ENCODE assay signal across 21 cellular contexts in genomic region chr5:45109636-45110035, GRCh38.
"Had no signal": no experiment of that assay in that cellular context is flagged by ENCODE, and none has a peak within 500 bp of the region (broad histone marks: within the 10 kb centered on the region; RNA-seq: fewer than 3 reads in every experiment).

No MANE protein-coding gene starts in this region.

- ATAC-seq: activated CD8-positive, alpha-beta T cell treated with anti-CD3 and anti-CD28 coated beads, Interleukin-2, amount 10 ng/mL, durations not matched to agents 7 days and 5 days; PC-3 had no signal

- H3K36me3 ChIP-seq: breast epithelium had no signal

- H3K36me3 Mint-ChIP-seq: activated naive CD4-positive, alpha-beta T cell treated with anti-CD3 and anti-CD28 coated beads, Interleukin-2, amount 50 U/mL, for 24 hours had no signal

- H3K4me3 ChIP-seq: breast epithelium had no signal

- H3K9me3 Mint-ChIP-seq: activated naive CD4-positive, alpha-beta T cell treated with anti-CD3 and anti-CD28 coated beads, Interleukin-2, amount 50 U/mL, for 24 hours had no signal

- H3K9me3 ChIP-seq: breast epithelium had no signal

- H3K4me1 Mint-ChIP-seq: activated naive CD4-positive, alpha-beta T cell treated with anti-CD3 and anti-CD28 coated beads, Interleukin-2, amount 50 U/mL, for 24 hours had no signal

- H3K27ac ChIP-seq: breast epithelium had no signal

- H3K4me3 Mint-ChIP-seq: activated CD8-positive, alpha-beta T cell treated with anti-CD3 and anti-CD28 coated beads, Interleukin-2, amount 10 ng/mL, durations not matched to agents 7 days and 5 days; activated naive CD4-positive, alpha-beta T cell treated with anti-CD3 and anti-CD28 coated beads, Interleukin-2, amount 50 U/mL, for 24 hours; T-helper 1 cell treated with Interleukin-12 subunit alpha and Interleukin-12 subunit beta and Interleukin-4 antibody, amounts not matched to agents 30 μg/mL and 1 μg/mL, for 36 hours had no signal

- H3K27ac Mint-ChIP-seq: activated CD8-positive, alpha-beta T cell treated with anti-CD3 and anti-CD28 coated beads, Interleukin-2, amount 10 ng/mL, durations not matched to agents 7 days and 5 days; activated naive CD4-positive, alpha-beta T cell treated with anti-CD3 and anti-CD28 coated beads, Interleukin-2, amount 50 U/mL, for 24 hours; T-helper 1 cell treated with Interleukin-12 subunit alpha and Interleukin-12 subunit beta and Interleukin-4 antibody, amounts not matched to agents 30 μg/mL and 1 μg/mL, for 36 hours had no signal

- DNase-seq: activated CD4-positive, alpha-beta T cell treated with anti-CD3 and anti-CD28 coated beads for 48 hours; activated CD4-positive, alpha-beta T cell treated with anti-CD3 and anti-CD28 coated beads, Interleukin-2, amount 50 U/mL, for 4 hours; activated CD4-positive, CD25-positive, alpha-beta regulatory T cell treated with anti-CD3 and anti-CD28 coated beads, Interleukin-2, amount 50 U/mL, for 72 hours; activated CD8-positive, alpha-beta memory T cell treated with anti-CD3 and anti-CD28 coated beads, Interleukin-2, amount 50 U/mL, for 48 hours; activated CD8-positive, alpha-beta T cell treated with anti-CD3 and anti-CD28 coated beads, Interleukin-2, amount 10 ng/mL, durations not matched to agents 7 days and 5 days; activated naive CD4-positive, alpha-beta T cell; activated T-cell treated with anti-CD3 and anti-CD28 coated beads, Interleukin-2, amount 50 U/mL, for 1 hour; aorta; caudate nucleus; NCI-H1105 treated with DMSO at 0.1 percent for 48 hours; NCI-H1436 treated with DMSO at 0.1 percent for 48 hours; NCI-H187; NCI-H2081; NCI-H510A treated with DMSO at 0.1 percent for 48 hours; NCI-H69; NK-92 treated with Interleukin-12 subunit alpha and Interleukin-12 subunit beta, amount 100 ng/mL, for 24 hours; PC-3; SHP77 had no signal

- H3K4me1 ChIP-seq: breast epithelium had no signal

- H3K27me3 ChIP-seq: breast epithelium had no signal

- H3K27me3 Mint-ChIP-seq: activated naive CD4-positive, alpha-beta T cell treated with anti-CD3 and anti-CD28 coated beads, Interleukin-2, amount 50 U/mL, for 24 hours had no signal
